Comparison of ENCODE assay signal across 9 cellular contexts in genomic region chr2:113233593-113234550, GRCh38.
DNase-seq lines count a peak whose midpoint lies in the region; ATAC-seq and TF ChIP-seq lines count a peak whose summit lies in the region.
"Had no signal": no experiment of that assay in that cellular context is flagged by ENCODE, and none has a peak within 500 bp of the region (broad histone marks: within the 10 kb centered on the region; RNA-seq: fewer than 3 reads in every experiment).

No MANE protein-coding gene starts in this region.

- DNase-seq in stimulated activated CD4-positive, alpha-beta T cell treated with anti-CD3 and anti-CD28 coated beads, Interleukin-15, amount 100 ng/mL, for 24 hours: peak; percentile 29
- DNase-seq in stimulated activated CD4-positive, alpha-beta T cell treated with anti-CD3 and anti-CD28 coated beads, Interleukin-12 subunit alpha, Interleukin-12 subunit beta, amount 100 ng/mL, for 4 hours: no peak
- DNase-seq in RWPE1 (ENCODE audit: low spot score) (no peak), fibroblast of pulmonary artery (ENCODE audit: low read depth) (peak; percentile 30), midbrain (lab: John Stamatoyannopoulos, UW) (no peak)
- DNase-seq in T-helper 2 cell treated with Interferon-gamma antibody and Interleukin-4, amounts not matched to agents 5 μg/mL and 100 μg/mL, for 36 hours (ENCODE audit: low spot score): no peak
- DNase-seq in effector memory CD8-positive, alpha-beta T cell: no peak
- DNase-seq: NCI-H2081 treated with DMSO at 0.1 percent for 48 hours had no signal

- peaks cover 13% of the 10 kb centered on the region for H3K4me1 Mint-ChIP-seq in T-helper 2 cell treated with Interferon-gamma antibody and Interleukin-4, amounts not matched to agents 5 μg/mL and 100 μg/mL, for 36 hours (ENCODE audit: low read depth)
- H3K4me1 Mint-ChIP-seq in effector memory CD8-positive, alpha-beta T cell (ENCODE audit: low read depth in 2 of 2): peaks cover 0 to 4% of the 10 kb centered on the region in 2 donors

- H3K4me3 Mint-ChIP-seq in T-helper 2 cell treated with Interferon-gamma antibody and Interleukin-4, amounts not matched to agents 5 μg/mL and 100 μg/mL, for 36 hours: no peak overlapping the region
- H3K4me3 Mint-ChIP-seq in effector memory CD8-positive, alpha-beta T cell: no peak overlapping the region

- no peak for ATAC-seq in GM19395 (IDR thresholded peaks at IDR 0.05; ENCODE audit: unreplicated experiment)
- ATAC-seq in effector memory CD8-positive, alpha-beta T cell (replicated peaks): no peak

- TF ChIP-seq CTCF in RWPE1 (conservative IDR thresholded peaks at IDR 0.05; ENCODE audit: low read depth) (no peak), fibroblast of pulmonary artery (IDR thresholded peaks at IDR 0.05; ENCODE audit: low read length, missing control alignments) (peak; percentile 20)

- peaks cover 5% of the 10 kb centered on the region for H3K36me3 Mint-ChIP-seq in T-helper 2 cell treated with Interferon-gamma antibody and Interleukin-4, amounts not matched to agents 5 μg/mL and 100 μg/mL, for 36 hours (ENCODE audit: low read depth)
- H3K36me3 Mint-ChIP-seq in effector memory CD8-positive, alpha-beta T cell (ENCODE audit: insufficient read depth): no peaks in the 10 kb centered on the region

- no peak overlapping the region for H3K27ac Mint-ChIP-seq in T-helper 2 cell treated with Interferon-gamma antibody and Interleukin-4, amounts not matched to agents 5 μg/mL and 100 μg/mL, for 36 hours
- peak overlapping the region in 1 of 2 donors; percentile 15 for H3K27ac Mint-ChIP-seq in effector memory CD8-positive, alpha-beta T cell

- CTCF ChIA-PET in RWPE1 (lab: Yijun Ruan, JAX): interaction anchor here (0.6 kb wide), 1 partner anchor 176 kb away, joined by 3 read pairs; no protein-coding TSS in a partner anchor

- H3K27me3 Mint-ChIP-seq in T-helper 2 cell treated with Interferon-gamma antibody and Interleukin-4, amounts not matched to agents 5 μg/mL and 100 μg/mL, for 36 hours (ENCODE audit: low read depth): peaks cover 4% of the 10 kb centered on the region
- no peaks in the 10 kb centered on the region for H3K27me3 Mint-ChIP-seq in effector memory CD8-positive, alpha-beta T cell

- H3K27ac ChIP-seq in RWPE1: peak overlapping the region; percentile 48

- no peaks in the 10 kb centered on the region for H3K9me3 Mint-ChIP-seq in T-helper 2 cell treated with Interferon-gamma antibody and Interleukin-4, amounts not matched to agents 5 μg/mL and 100 μg/mL, for 36 hours
- H3K9me3 Mint-ChIP-seq in effector memory CD8-positive, alpha-beta T cell: no peaks in the 10 kb centered on the region

- POLR2A ChIA-PET in RWPE1 (lab: Yijun Ruan, JAX; ENCODE audit: low non-redundant PET): no interaction called here

- no peak overlapping the region for H3K4me3 ChIP-seq in fibroblast of pulmonary artery (replicated peaks; ENCODE audit: low read depth, low read length)

Comparison
In these comparisons a context has a peak if more than half of its experiments do, and no peak if none do; other contexts are left out.
1. DNase-seq: peak in stimulated activated CD4-positive, alpha-beta T cell treated with anti-CD3 and anti-CD28 coated beads, Interleukin-15, amount 100 ng/mL, for 24 hours (single experiment) and fibroblast of pulmonary artery (single experiment); none in stimulated activated CD4-positive, alpha-beta T cell treated with anti-CD3 and anti-CD28 coated beads, Interleukin-12 subunit alpha, Interleukin-12 subunit beta, amount 100 ng/mL, for 4 hours (single experiment), RWPE1 (single experiment), midbrain (single experiment), T-helper 2 cell treated with Interferon-gamma antibody and Interleukin-4, amounts not matched to agents 5 μg/mL and 100 μg/mL, for 36 hours (single experiment) and effector memory CD8-positive, alpha-beta T cell (0 of 3).